Comparison of ENCODE assay signal across 13 cellular contexts in genomic region chr11:47915407-47916137, GRCh38.
DNase-seq lines count a peak whose midpoint lies in the region; ATAC-seq lines count a peak whose summit lies in the region.
"Had no signal": no experiment of that assay in that cellular context is flagged by ENCODE, and none has a peak within 500 bp of the region (broad histone marks: within the 10 kb centered on the region; RNA-seq: fewer than 3 reads in every experiment).

No MANE protein-coding gene starts in this region.

- no peaks in the 10 kb centered on the region for H3K9me3 ChIP-seq in T-helper 17 cell (ENCODE audit: control insufficient read depth, low read length, poor library complexity, severe bottlenecking)

- DNase-seq in NCI-H2171 treated with DMSO at 0.1 percent for 48 hours (lab: John Stamatoyannopoulos, UW) (peak; percentile 20), NCI-H2171 (lab: John Stamatoyannopoulos, UW) (no peak), T-helper 17 cell (no peak), epidermal melanocyte (ENCODE audit: insufficient read length, low spot score) (no peak), NCI-H2107 treated with DMSO at 0.1 percent for 48 hours (lab: John Stamatoyannopoulos, UW; ENCODE audit: unreplicated experiment) (no peak), NCI-H526 (lab: John Stamatoyannopoulos, UW) (no peak)
- peak; percentile 27 for DNase-seq in stimulated activated naive CD8-positive, alpha-beta T cell treated with anti-CD3 and anti-CD28 coated beads, Interleukin-15, Interleukin-2, amounts not matched to agents 100 U/mL and 50 U/mL, for 24 hours
- DNase-seq: activated CD4-positive, CD25-positive, alpha-beta regulatory T cell treated with anti-CD3 and anti-CD28 coated beads, Interleukin-2, amount 50 U/mL, for 72 hours; caudate nucleus; GM23248; NCI-H510A had no signal

- no peaks in the 10 kb centered on the region for H3K36me3 Mint-ChIP-seq in T-helper 17 cell (ENCODE audit: low read depth)
- H3K36me3 Mint-ChIP-seq: natural killer cell treated with Interleukin-12 subunit alpha and Interleukin-12 subunit beta and Interleukin-15 and Interleukin-18, amount 100 ng/mL, for 72 hours had no signal

- peak overlapping the region; percentile 84 for H3K27ac Mint-ChIP-seq in T-helper 17 cell
- H3K27ac Mint-ChIP-seq: natural killer cell treated with Interleukin-12 subunit alpha and Interleukin-12 subunit beta and Interleukin-15 and Interleukin-18, amount 100 ng/mL, for 72 hours had no signal

- peak overlapping the region; percentile 72 for H3K4me3 Mint-ChIP-seq in T-helper 17 cell
- H3K4me3 Mint-ChIP-seq: natural killer cell treated with Interleukin-12 subunit alpha and Interleukin-12 subunit beta and Interleukin-15 and Interleukin-18, amount 100 ng/mL, for 72 hours had no signal

- peaks cover 48% of the 10 kb centered on the region for H3K4me1 Mint-ChIP-seq in T-helper 17 cell

- no peaks in the 10 kb centered on the region for H3K27me3 Mint-ChIP-seq in T-helper 17 cell

- ATAC-seq in T-helper 17 cell: peak; percentile 34
- peak; percentile 35 for ATAC-seq in esophagus mucosa
- no peak for ATAC-seq in stimulated activated naive CD8-positive, alpha-beta T cell treated with anti-CD3 and anti-CD28 coated beads, Interleukin-15, Interleukin-2, amounts not matched to agents 100 U/mL and 50 U/mL, for 24 hours
- ATAC-seq: natural killer cell treated with Interleukin-12 subunit alpha and Interleukin-12 subunit beta and Interleukin-15 and Interleukin-18, amount 100 ng/mL, for 72 hours had no signal

Comparison
In these comparisons a context has a peak if more than half of its experiments do, and no peak if none do; other contexts are left out.
1. DNase-seq: peak in NCI-H2171 treated with DMSO at 0.1 percent for 48 hours (single experiment) and stimulated activated naive CD8-positive, alpha-beta T cell treated with anti-CD3 and anti-CD28 coated beads, Interleukin-15, Interleukin-2, amounts not matched to agents 100 U/mL and 50 U/mL, for 24 hours (single experiment); none in NCI-H2171 (single experiment), T-helper 17 cell (0 of 3), epidermal melanocyte (single experiment), NCI-H2107 treated with DMSO at 0.1 percent for 48 hours (single experiment) and NCI-H526 (0 of 2).